ENCODE assay signal across 8 cellular contexts in genomic region chrX:53441531-53442321, GRCh38. TPM values are rescaled to one million over a fixed set of nuclear protein-coding genes. Genes with fewer than 3 reads are reported as not detected.
DNase-seq lines count a peak whose midpoint lies in the region; ATAC-seq and TF ChIP-seq lines count a peak whose summit lies in the region.

No MANE protein-coding gene starts in this region.

- intact Hi-C loops in Calu3 (cut with micrococcal nuclease; ENCODE audit: unreplicated experiment): no loop called here

- no TSS peak for BruUV-seq in Calu3 (replicated peaks; lab: Mats Ljungman, UMichigan)

- H3K9me3 Mint-ChIP-seq in Calu3 (ENCODE audit: low read depth, unreplicated experiment): no peaks in the 10 kb centered on the region

- H3K27ac Mint-ChIP-seq in Calu3 (ENCODE audit: unreplicated experiment): peak overlapping the region; percentile 44

- H3K27ac ChIP-seq in suprapubic skin: peak overlapping the region; percentile 89

- H3K27me3 Mint-ChIP-seq in Calu3 (ENCODE audit: unreplicated experiment): peaks cover 18% of the 10 kb centered on the region

- WGBS in suprapubic skin: 31% methylated on average over 28 of the region's 44 CpGs

- no peaks in the 10 kb centered on the region for H3K36me3 ChIP-seq in suprapubic skin

- H3K27me3 ChIP-seq in suprapubic skin: no peaks in the 10 kb centered on the region

- peaks cover 9% of the 10 kb centered on the region for H3K4me1 Mint-ChIP-seq in Calu3 (ENCODE audit: low read depth, unreplicated experiment)

- no peak for TF ChIP-seq EP300 in suprapubic skin (IDR thresholded peaks at IDR 0.05)

- H3K4me1 ChIP-seq in suprapubic skin: peaks cover 16% of the 10 kb centered on the region

- no peak for TF ChIP-seq POLR2A in suprapubic skin (IDR thresholded peaks at IDR 0.05)

- peaks cover 19% of the 10 kb centered on the region for H3K36me3 Mint-ChIP-seq in Calu3 (ENCODE audit: insufficient read depth, unreplicated experiment)

- peak; percentile 78 for ATAC-seq in GM21737 (IDR thresholded peaks at IDR 0.05; ENCODE audit: unreplicated experiment)

- CTCF ChIA-PET in Calu3 (lab: Charles Lee): interaction anchor here (1.4 kb wide), 1 partner anchor 127 kb away, joined by 3 read pairs; no protein-coding TSS in a partner anchor

- H3K9me3 ChIP-seq in suprapubic skin: no peaks in the 10 kb centered on the region

- H3K4me3 ChIP-seq in suprapubic skin: peak overlapping the region; percentile 44

- DNase-seq in Calu3 (peak; percentile 87), LoVo (ENCODE audit: low spot score) (peak; percentile 84), SHP77 (lab: John Stamatoyannopoulos, UW) (peak; percentile 96 to 98), germinal center (ENCODE audit: low spot score) (peak; percentile 89), occipital lobe (lab: John Stamatoyannopoulos, UW) (peak; percentile 46), suprapubic skin (ENCODE audit: low spot score in 2 of 2) (peak; percentile 82)
- DNase-seq in activated naive CD4-positive, alpha-beta T cell treated with Interleukin-2 at 50 U/mL for 16 hours: peak; percentile 75

- TF ChIP-seq CTCF in Calu3 (IDR thresholded peaks at IDR 0.05; ENCODE audit: unreplicated experiment) (no peak), suprapubic skin (IDR thresholded peaks at IDR 0.05) (no peak)

- peak overlapping the region; percentile 70 for H3K4me3 Mint-ChIP-seq in Calu3 (ENCODE audit: low read depth, unreplicated experiment)

RNA-seq across cellular contexts. Expression of gene HSD17B10, which starts 7.6 kb away (rescaled TPM):
- 125 and 127 TPM in 2 replicates for total RNA-seq in Calu3 (2022)
- 28.5 TPM for total RNA-seq in occipital lobe
- 100 to 1,000 TPM in 1 of 4 donors, 10 to 100 TPM in 3; 46.6 to 106 (median 93.6) TPM for total RNA-seq in suprapubic skin

RNA-seq across cellular contexts. Expression of gene RIBC1, which starts 19.1 kb away (rescaled TPM):
- 1.2 and 1.6 TPM in 2 replicates for total RNA-seq in Calu3 (2022)
- total RNA-seq in occipital lobe: 1.1 TPM
- total RNA-seq in suprapubic skin: under 1 TPM in 3 of 4 donors, not detected in 1; 0.34 to 0.56 (median 0.38) TPM

RNA-seq across cellular contexts. Expression of gene SMC1A, which starts 19.3 kb away (rescaled TPM):
- total RNA-seq in Calu3 (2022) (91.5 and 100 TPM in 2 replicates), occipital lobe (17.6 TPM), suprapubic skin (10 to 100 TPM; 28.9 to 33.9 (median 32.2) TPM)

Comparison
In these comparisons a context has a peak if more than half of its experiments do, and no peak if none do; other contexts are left out.
1. Peak in every context shown above with its lines: DNase-seq, ATAC-seq, H3K4me3 ChIP-seq and H3K27ac ChIP-seq.
2. DNase-seq: peak in every context shown above with its lines; median percentile 97 in SHP77; 89 in germinal center; 87 in Calu3; 84 in LoVo; 82 in suprapubic skin; 75 in activated naive CD4-positive, alpha-beta T cell treated with Interleukin-2 at 50 U/mL for 16 hours; 46 in occipital lobe.